ENCODE assay signal across 24 cellular contexts in genomic region chr4:91228659-91229058, GRCh38.
DNase-seq lines count a peak whose midpoint lies in the region; ATAC-seq, FAIRE-seq and TF ChIP-seq lines count a peak whose summit lies in the region.
"Had no signal": no experiment of that assay in that cellular context is flagged by ENCODE, and none has a peak within 500 bp of the region (broad histone marks: within the 10 kb centered on the region; RNA-seq: fewer than 3 reads in every experiment).

No MANE protein-coding gene starts in this region.

- no peak overlapping the region for H2BK15ac ChIP-seq in H1 (ENCODE audit: low read length)

- no peak overlapping the region for H3K56ac ChIP-seq in H1 (replicated peaks; ENCODE audit: insufficient read length, low read depth, low read length)

- no peak overlapping the region for H3K27ac ChIP-seq in SK-N-SH (ENCODE audit: low read depth in 2 of 2, low read length in 1 of 2)
- H3K27ac ChIP-seq in H1 (ENCODE audit: low read depth, low read length) = no peak overlapping the region
- H3K27ac ChIP-seq: 22Rv1; A549; BLaER1 treated with 17β-estradiol and CSF1 and Interleukin-3, amounts not matched to agents 10 nM and 100 nM; C4-2B had no signal

- H3K23me2 ChIP-seq in H1 (ENCODE audit: low read depth, low read length) = no peaks in the 10 kb centered on the region

- H3K9me3 ChIP-seq in SK-N-SH = no peaks in the 10 kb centered on the region
- H3K9me3 ChIP-seq in H1 (ENCODE audit: insufficient read depth in 2 of 2, low read depth in 1 of 2, low read length in 1 of 2) = no peaks in the 10 kb centered on the region
- H3K9me3 ChIP-seq: A549; BLaER1 treated with 17β-estradiol and CSF1 and Interleukin-3, amounts not matched to agents 10 nM and 100 nM; Caco-2 had no signal

- no peak overlapping the region for H2BK120ac ChIP-seq in H1 (replicated peaks; ENCODE audit: low read depth, low read length)

- TF ChIP-seq EP300 in SK-N-SH (IDR thresholded peaks at IDR 0.05; ENCODE audit: borderline replicate concordance in 1 of 2, low read depth in 1 of 2, low read length in 1 of 2) = no peak
- no peak for TF ChIP-seq EP300 in H1 (IDR thresholded peaks at IDR 0.05; ENCODE audit: borderline replicate concordance in 1 of 2, low read depth in 2 of 2, low read length in 2 of 2)

- TF ChIP-seq RAD21 in SK-N-SH (IDR thresholded peaks at IDR 0.05; ENCODE audit: low read length) (no peak), H1 (IDR thresholded peaks at IDR 0.05 in 1 of 2, conservative IDR thresholded peaks at IDR 0.05 in 1 of 2; ENCODE audit: low read depth in 2 of 2, low read length in 2 of 2) (no peak)

- H3K4ac ChIP-seq in H1 (replicated peaks; ENCODE audit: insufficient read length, low read depth, low read length) = no peak overlapping the region

- H2BK5ac ChIP-seq in H1 (ENCODE audit: low read depth, low read length) = no peak overlapping the region

- no peak overlapping the region for H3K14ac ChIP-seq in H1 (ENCODE audit: insufficient read length)

- H2BK12ac ChIP-seq in H1 (ENCODE audit: low read depth, low read length) = no peak overlapping the region

- H3F3A ChIP-seq in SK-N-SH (replicated peaks; ENCODE audit: insufficient read depth) = no peaks in the 10 kb centered on the region

- H4K5ac ChIP-seq in H1 (ENCODE audit: insufficient read length, low read depth, low read length) = no peak overlapping the region

- H3K9ac ChIP-seq in SK-N-SH = no peak overlapping the region
- no peak overlapping the region for H3K9ac ChIP-seq in H1 (replicated peaks in 1 of 4; ENCODE audit: extremely low read depth in 1 of 4, low read depth in 3 of 4, low read length in 3 of 4)
- H3K9ac ChIP-seq: BLaER1 treated with 17β-estradiol and CSF1 and Interleukin-3, amounts not matched to agents 10 nM and 100 nM had no signal

- H3K4me3 ChIP-seq in SK-N-SH (ENCODE audit: low read depth in 2 of 2, low read length in 1 of 2) (no peak overlapping the region), H1 (ENCODE audit: extremely low read depth in 1 of 4, insufficient read depth in 2 of 4, low read depth in 3 of 4, low read length in 4 of 4) (no peak overlapping the region)
- H3K4me3 ChIP-seq: A549; BLaER1 treated with 17β-estradiol and CSF1 and Interleukin-3, amounts not matched to agents 10 nM and 100 nM; GM12878 had no signal

- H4K20me1 ChIP-seq in SK-N-SH (ENCODE audit: insufficient read depth) (no peaks in the 10 kb centered on the region), H1 (replicated peaks in 1 of 2; ENCODE audit: control insufficient read depth in 1 of 2, insufficient read depth in 2 of 2, low read length in 2 of 2) (no peaks in the 10 kb centered on the region)
- H4K20me1 ChIP-seq: BLaER1 treated with 17β-estradiol and CSF1 and Interleukin-3, amounts not matched to agents 10 nM and 100 nM had no signal

- no peaks in the 10 kb centered on the region for H3K79me2 ChIP-seq in SK-N-SH (ENCODE audit: insufficient read depth)
- no peaks in the 10 kb centered on the region for H3K79me2 ChIP-seq in H1 (ENCODE audit: control insufficient read depth in 1 of 2, insufficient read depth in 2 of 2, low read length in 2 of 2)

- FAIRE-seq in H1 (lab: Jason Lieb, UNC) = no peak
- FAIRE-seq: A549, D721Med, GM12878, GM12892, GM18507 had no signal

- TF ChIP-seq POLR2A in H1 (IDR thresholded peaks at IDR 0.05; ENCODE audit: control extremely low read depth in 1 of 2, low read depth in 2 of 2, low read length in 2 of 2) = no peak

- H3K9me2 ChIP-seq in SK-N-SH = no peaks in the 10 kb centered on the region

- POLR2A ChIA-PET in SK-N-SH (lab: Yijun Ruan, JAX) (no interaction called here), H1 (lab: Charles Lee; ENCODE audit: partially characterized antibody) (no interaction called here)

- H4K8ac ChIP-seq in H1 (ENCODE audit: extremely low read depth, insufficient read depth, low read length) = no peak overlapping the region

- WGBS in SK-N-SH (ENCODE audit: low lambda C conversion rate) = 68% methylated on average over 3 of the region's 3 CpGs
- 93% methylated on average over 3 of the region's 3 CpGs; no CpG with 5 or more reads in 1 of the 2 experiments for WGBS in H1 (ENCODE audit: extremely low coverage in 1 of 2, insufficient coverage in 1 of 2, insufficient read length in 1 of 2, insufficient replicate concordance in 2 of 2, low coverage in 1 of 2, low lambda C conversion rate in 2 of 2, missing lambda C conversion rate in 1 of 2), 2 experiments

- TF ChIP-seq CTCF in SK-N-SH (IDR thresholded peaks at IDR 0.05) = no peak
- TF ChIP-seq CTCF in H1 (IDR thresholded peaks at IDR 0.05; ENCODE audit: control extremely low read depth in 1 of 3, insufficient read depth in 1 of 3, low read depth in 1 of 3, low read length in 3 of 3) = no peak

- no peaks in the 10 kb centered on the region for H3K36me3 ChIP-seq in SK-N-SH (replicated peaks in 1 of 2; ENCODE audit: control insufficient read depth in 1 of 2, insufficient read depth in 2 of 2, low read length in 1 of 2)
- H3K36me3 ChIP-seq in H1 (ENCODE audit: control insufficient read depth in 2 of 4, insufficient read depth in 4 of 4, low read length in 3 of 4) = no peaks in the 10 kb centered on the region
- H3K36me3 ChIP-seq: BLaER1 treated with 17β-estradiol and CSF1 and Interleukin-3, amounts not matched to agents 10 nM and 100 nM had no signal

- ATAC-seq in SK-N-SH treated with all-trans-retinoic acid at 6 μM for 48 hours (no peak), esophagus mucosa (peak; percentile 55), GM21737 (IDR thresholded peaks at IDR 0.05; ENCODE audit: unreplicated experiment) (no peak)
- ATAC-seq: A549; CD8-positive, alpha-beta T cell; GM12878 had no signal

- H2BK20ac ChIP-seq in H1 (ENCODE audit: low read length) = no peak overlapping the region

- H4K91ac ChIP-seq in H1 (replicated peaks; ENCODE audit: insufficient read length, low read length) = no peak overlapping the region

- H3K4me1 ChIP-seq in SK-N-SH (ENCODE audit: control insufficient read depth in 1 of 2, insufficient read depth in 2 of 2, low read depth in 1 of 2, low read length in 1 of 2) (no peaks in the 10 kb centered on the region), H1 (replicated peaks in 1 of 4; ENCODE audit: control insufficient read depth in 3 of 4, insufficient read depth in 4 of 4, low read length in 3 of 4) (no peaks in the 10 kb centered on the region)
- H3K4me1 ChIP-seq: A549; BLaER1 treated with 17β-estradiol and CSF1 and Interleukin-3, amounts not matched to agents 10 nM and 100 nM; Caco-2 had no signal

- H3K18ac ChIP-seq in H1 (ENCODE audit: extremely low read depth, low read length) = no peak overlapping the region

- no peaks in the 10 kb centered on the region for H3K27me3 ChIP-seq in SK-N-SH (ENCODE audit: insufficient read depth)
- H3K27me3 ChIP-seq in H1 (replicated peaks in 1 of 4; ENCODE audit: control insufficient read depth in 3 of 4, extremely low read depth in 1 of 4, insufficient read depth in 3 of 4, low read length in 3 of 4) = no peaks in the 10 kb centered on the region
- H3K27me3 ChIP-seq: BLaER1 treated with 17β-estradiol and CSF1 and Interleukin-3, amounts not matched to agents 10 nM and 100 nM had no signal

- H3K79me1 ChIP-seq in H1 (ENCODE audit: low read depth, low read length) = no peaks in the 10 kb centered on the region

- no peak overlapping the region for H3K23ac ChIP-seq in H1 (ENCODE audit: insufficient read length)

- peak; percentile 9 for DNase-seq in SK-N-SH
- no peak for DNase-seq in H1 (ENCODE audit: low read depth in 1 of 2, low spot score in 2 of 2)
- DNase-seq in DMS153 (lab: John Stamatoyannopoulos, UW) = no peak
- DNase-seq: AML-193; Caco-2; Calu3; CD4-positive, alpha-beta T cell; CD8-positive, alpha-beta T cell; DMS53; DMS79; DND-41; EL; GDM1 had no signal

- CTCF ChIA-PET in SK-N-SH (lab: Yijun Ruan, JAX) (no interaction called here), H1 (lab: Charles Lee; ENCODE audit: partially characterized antibody) (no interaction called here)

- H2AFZ ChIP-seq in SK-N-SH (ENCODE audit: low read depth) (no peak overlapping the region), H1 (ENCODE audit: low read length) (peak overlapping the region; percentile 85; the same call in 1 of the 2 replicates)

- H2AK5ac ChIP-seq in H1 (ENCODE audit: low read depth, low read length) = no peak overlapping the region

- H3K4me2 ChIP-seq in SK-N-SH = no peak overlapping the region
- no peak overlapping the region for H3K4me2 ChIP-seq in H1 (ENCODE audit: insufficient read depth in 1 of 2, low read depth in 2 of 2, low read length in 2 of 2)
- H3K4me2 ChIP-seq: A549; BLaER1 treated with 17β-estradiol and CSF1 and Interleukin-3, amounts not matched to agents 10 nM and 100 nM had no signal

TF ChIP-seq in SK-N-SH, 30 proteins besides CTCF, POLR2A, EP300 and RAD21:
- TF ChIP-seq POLR2AphosphoS5 (IDR thresholded peaks at IDR 0.05; ENCODE audit: low read depth, low read length) = no peak
- TF ChIP-seq, protein P1, sequence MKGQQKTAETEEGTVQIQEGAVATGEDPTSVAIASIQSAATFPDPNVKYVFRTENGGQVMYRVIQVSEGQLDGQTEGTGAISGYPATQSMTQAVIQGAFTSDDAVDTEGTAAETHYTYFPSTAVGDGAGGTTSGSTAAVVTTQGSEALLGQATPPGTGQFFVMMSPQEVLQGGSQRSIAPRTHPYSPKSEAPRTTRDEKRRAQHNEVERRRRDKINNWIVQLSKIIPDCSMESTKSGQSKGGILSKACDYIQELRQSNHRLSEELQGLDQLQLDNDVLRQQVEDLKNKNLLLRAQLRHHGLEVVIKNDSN (IDR thresholded peaks at IDR 0.05; ENCODE audit: borderline replicate concordance, low read depth) = no peak
- TF ChIP-seq CHD2 (IDR thresholded peaks at IDR 0.05; ENCODE audit: low read length, partially characterized antibody) = no peak

TF ChIP-seq in SK-N-SH treated with all-trans-retinoic acid at 6 μM for 48 hours, 23 proteins besides CTCF, POLR2A, EP300 and RAD21 (continues in another document):
- TF ChIP-seq CSDC2 (CRISPR knock-in tag; IDR thresholded peaks at IDR 0.05) (no peak), ZFP30 (CRISPR knock-in tag; IDR thresholded peaks at IDR 0.05) (no peak)

TF ChIP-seq in H1, 55 proteins besides CTCF, POLR2A, EP300 and RAD21 (continues in another document):
- no peak for TF ChIP-seq BACH1 (IDR thresholded peaks at IDR 0.05; ENCODE audit: low read length)
- no peak for TF ChIP-seq SRF (IDR thresholded peaks at IDR 0.05; ENCODE audit: low read depth, low read length)
- no peak for TF ChIP-seq KDM1A (IDR thresholded peaks at IDR 0.05; ENCODE audit: borderline replicate concordance, low read length)
- no peak for TF ChIP-seq KDM4A (IDR thresholded peaks at IDR 0.05; ENCODE audit: low read depth, low read length, severe bottlenecking)
- TF ChIP-seq GTF2F1 (IDR thresholded peaks at IDR 0.05; ENCODE audit: borderline replicate concordance, low read depth, low read length) = no peak
- no peak for TF ChIP-seq CBX8 (IDR thresholded peaks at IDR 0.05; ENCODE audit: borderline replicate concordance, low read depth, low read length)
- TF ChIP-seq CHD1 (IDR thresholded peaks at IDR 0.05; ENCODE audit: low read depth, low read length) = no peak
- no peak for TF ChIP-seq SUZ12 (IDR thresholded peaks at IDR 0.05; ENCODE audit: low read length)
- TF ChIP-seq JUN (IDR thresholded peaks at IDR 0.05; ENCODE audit: low read depth, low read length) = no peak
- no peak for TF ChIP-seq RXRA (IDR thresholded peaks at IDR 0.05; ENCODE audit: insufficient read depth, low read depth, low read length)
- TF ChIP-seq SIX5 (IDR thresholded peaks at IDR 0.05; ENCODE audit: low read depth, low read length) = no peak
- no peak for TF ChIP-seq BRCA1 (IDR thresholded peaks at IDR 0.05; ENCODE audit: low read depth, low read length)
